Comparison of ENCODE assay signal across 11 cellular contexts in genomic region chr17:57551321-57552079, GRCh38.
A peak's percentile ranks its signal among the peaks of the same experiment; 100 is the strongest.
DNase-seq lines count a peak whose midpoint lies in the region; ATAC-seq and TF ChIP-seq lines count a peak whose summit lies in the region.
"Had no signal": no experiment of that assay in that cellular context is flagged by ENCODE, and none has a peak within 500 bp of the region (broad histone marks: within the 10 kb centered on the region; RNA-seq: fewer than 3 reads in every experiment).

No MANE protein-coding gene starts in this region.

- H3K36me3 ChIP-seq in GM06990 (ENCODE audit: control insufficient read depth, insufficient read depth, low read length) (no peaks in the 10 kb centered on the region), HUES48 (ENCODE audit: control insufficient read depth, insufficient read depth, low read length) (no peaks in the 10 kb centered on the region), gastroesophageal sphincter (no peaks in the 10 kb centered on the region)
- no peaks in the 10 kb centered on the region for H3K36me3 ChIP-seq in effector memory CD4-positive, alpha-beta T cell (ENCODE audit: control insufficient read depth, insufficient read depth, low read length)
- H3K36me3 ChIP-seq: SJCRH30 had no signal

- no peak for TF ChIP-seq EP300 in gastroesophageal sphincter (IDR thresholded peaks at IDR 0.05)

- H3K4me3 ChIP-seq in GM06990 (replicated peaks; ENCODE audit: low read depth, low read length) = no peak overlapping the region
- H3K4me3 ChIP-seq in HUES48 (ENCODE audit: low read depth, low read length) = no peak overlapping the region
- peak overlapping the region; percentile 12; the same call in 1 of the 2 replicates for H3K4me3 ChIP-seq in iPS-18c (ENCODE audit: insufficient read depth, low read depth, low read length)
- H3K4me3 ChIP-seq in effector memory CD4-positive, alpha-beta T cell (ENCODE audit: insufficient read depth, low read depth, low read length, poor library complexity, severe bottlenecking) = no peak overlapping the region
- H3K4me3 ChIP-seq in gastroesophageal sphincter = no peak overlapping the region
- H3K4me3 ChIP-seq: SJCRH30 had no signal

- H3K27me3 ChIP-seq in GM06990 (replicated peaks; ENCODE audit: control insufficient read depth, insufficient read depth, low read length) (no peaks in the 10 kb centered on the region), HUES48 (ENCODE audit: control insufficient read depth, insufficient read depth, low read length) (no peaks in the 10 kb centered on the region), gastroesophageal sphincter (no peaks in the 10 kb centered on the region)
- H3K27me3 ChIP-seq in effector memory CD4-positive, alpha-beta T cell (replicated peaks; ENCODE audit: control insufficient read depth, insufficient read depth, low read length, poor library complexity, severe bottlenecking) = no peaks in the 10 kb centered on the region
- H3K27me3 ChIP-seq: foreskin keratinocyte, SJCRH30 had no signal

- ATAC-seq in GM21360 (IDR thresholded peaks at IDR 0.05; ENCODE audit: unreplicated experiment) (peak; percentile 44), gastroesophageal sphincter (no peak)

- H3K9ac ChIP-seq in HUES48 (ENCODE audit: low read depth, low read length) = no peak overlapping the region

- TF ChIP-seq POLR2A in gastroesophageal sphincter (IDR thresholded peaks at IDR 0.05) = no peak

- DNase-seq in GM06990 (ENCODE audit: extremely low read depth, insufficient read length) (peak; percentile 79), NCI-H1417 treated with DMSO at 0.1 percent for 48 hours (lab: John Stamatoyannopoulos, UW) (no peak)
- no peak for DNase-seq in NK-92 treated with Interleukin-12 subunit alpha and Interleukin-12 subunit beta, amount 100 ng/mL, for 24 hours (lab: John Stamatoyannopoulos, UW)
- no peak for DNase-seq in effector memory CD4-positive, alpha-beta T cell
- DNase-seq: foreskin keratinocyte, SJCRH30 had no signal

- H3K9me3 ChIP-seq in HUES48 (ENCODE audit: control insufficient read depth, insufficient read depth, low read length) = no peaks in the 10 kb centered on the region
- no peaks in the 10 kb centered on the region for H3K9me3 ChIP-seq in iPS-18c (ENCODE audit: control insufficient read depth, insufficient read depth, low read length)
- H3K9me3 ChIP-seq in effector memory CD4-positive, alpha-beta T cell (ENCODE audit: control insufficient read depth, low read length) = no peaks in the 10 kb centered on the region
- no peaks in the 10 kb centered on the region for H3K9me3 ChIP-seq in gastroesophageal sphincter
- H3K9me3 ChIP-seq: SJCRH30 had no signal

- H3K4me1 ChIP-seq in HUES48 (ENCODE audit: control insufficient read depth, insufficient read depth, low read length) (peaks cover 67% of the 10 kb centered on the region), gastroesophageal sphincter (peaks cover 0 to 44% (median 15%) of the 10 kb centered on the region in 3 donors)
- H3K4me1 ChIP-seq in effector memory CD4-positive, alpha-beta T cell (ENCODE audit: control insufficient read depth, insufficient read depth, low read length, poor library complexity, severe bottlenecking) = no peaks in the 10 kb centered on the region
- H3K4me1 ChIP-seq: foreskin keratinocyte had no signal

- TF ChIP-seq CTCF in GM06990 (IDR thresholded peaks at IDR 0.05; ENCODE audit: insufficient read depth, low read length, poor library complexity, severe bottlenecking) (no peak), gastroesophageal sphincter (IDR thresholded peaks at IDR 0.05) (no peak)

- WGBS in gastroesophageal sphincter (ENCODE audit: low coverage in 1 of 2), 2 donors = 92 to 94% methylated on average over 3 to 5 of the region's 14 CpGs

- peak overlapping the region; percentile 26 for H3K27ac ChIP-seq in HUES48 (ENCODE audit: low read depth, low read length)
- no peak overlapping the region for H3K27ac ChIP-seq in effector memory CD4-positive, alpha-beta T cell (ENCODE audit: insufficient read depth, low read length, poor library complexity, severe bottlenecking)
- H3K27ac ChIP-seq in gastroesophageal sphincter = no peak overlapping the region
- H3K27ac ChIP-seq: foreskin keratinocyte, HL-60 had no signal
